ENCODE assay signal across 10 cellular contexts in genomic region chr6:105432797-105433196, GRCh38. TPM values are rescaled to one million over a fixed set of nuclear protein-coding genes. Genes with fewer than 3 reads are reported as not detected.
A peak's percentile ranks its signal among the peaks of the same experiment; 100 is the strongest.
DNase-seq lines count a peak whose midpoint lies in the region; ATAC-seq and TF ChIP-seq lines count a peak whose summit lies in the region.
"Had no signal": no experiment of that assay in that cellular context is flagged by ENCODE, and none has a peak within 500 bp of the region (broad histone marks: within the 10 kb centered on the region; RNA-seq: fewer than 3 reads in every experiment).

No MANE protein-coding gene starts in this region.

- ATAC-seq in HG02981 (IDR thresholded peaks at IDR 0.05; ENCODE audit: unreplicated experiment) (no peak), aorta (ENCODE audit: low FRiP score) (no peak), HG03460 (IDR thresholded peaks at IDR 0.05; ENCODE audit: unreplicated experiment) (no peak)
- ATAC-seq: WTC11 had no signal

- H3K36me3 ChIP-seq in osteoblast (ENCODE audit: insufficient read depth, low read length) (no peaks in the 10 kb centered on the region), aorta (ENCODE audit: control insufficient read depth in 1 of 2, insufficient read depth in 2 of 2, low read length in 1 of 2) (no peaks in the 10 kb centered on the region)

- no peak for TF ChIP-seq CTCF in osteoblast (IDR thresholded peaks at IDR 0.05; ENCODE audit: extremely low read depth, low read depth, low read length)

- DNase-seq in GM03348 (ENCODE audit: low spot score) (peak; percentile 69), NCI-H460 (ENCODE audit: extremely low read depth, low read depth) (peak; percentile 36), dedifferentiated amniotic fluid mesenchymal stem cell (ENCODE audit: extremely low spot score) (peak; percentile 90), osteoblast (ENCODE audit: insufficient read length, low spot score, missing footprints) (peak; percentile 48), NCI-H1694 treated with DMSO at 0.1 percent for 48 hours (lab: John Stamatoyannopoulos, UW) (no peak), aorta (no peak)
- DNase-seq: MV-4-11 had no signal

- no peak overlapping the region for H2AFZ ChIP-seq in osteoblast (ENCODE audit: low read length)

- H3K4me2 ChIP-seq in osteoblast (ENCODE audit: insufficient read depth, low read length): no peak overlapping the region

- no peaks in the 10 kb centered on the region for H4K20me1 ChIP-seq in osteoblast (ENCODE audit: insufficient read depth, low read length)

- no peak overlapping the region for H3K4me3 ChIP-seq in osteoblast (ENCODE audit: insufficient read depth, low read length)
- no peak overlapping the region for H3K4me3 ChIP-seq in aorta (ENCODE audit: low read length in 2 of 2)

- intact Hi-C loops in aorta (cut with DNase I): no loop called here

- peak overlapping the region; percentile 38 for H3K27ac ChIP-seq in osteoblast (ENCODE audit: low read depth, low read length)
- H3K27ac ChIP-seq in aorta (ENCODE audit: low read depth in 1 of 2, low read length in 2 of 2): no peak overlapping the region

- H3K79me2 ChIP-seq in osteoblast (ENCODE audit: insufficient read depth, low read length): no peaks in the 10 kb centered on the region

- H3K4me1 ChIP-seq in osteoblast (ENCODE audit: insufficient read depth, low read length) (peaks cover 37% of the 10 kb centered on the region), aorta (ENCODE audit: control insufficient read depth in 1 of 2, insufficient read depth in 2 of 2, low read length in 2 of 2) (no peaks in the 10 kb centered on the region)

- H3K9me3 ChIP-seq in osteoblast (ENCODE audit: low read depth, low read length): no peaks in the 10 kb centered on the region
- no peaks in the 10 kb centered on the region for H3K9me3 ChIP-seq in aorta (ENCODE audit: control insufficient read depth, low read length)

- 9 to 14% methylated on average over 3 of the region's 3 CpGs for WGBS in aorta, 2 donors

- H3K27me3 ChIP-seq in osteoblast (ENCODE audit: insufficient read depth, low read length) (no peaks in the 10 kb centered on the region), aorta (ENCODE audit: control insufficient read depth in 1 of 2, insufficient read depth in 2 of 2, low read length in 1 of 2) (peaks cover 0 to 2% of the 10 kb centered on the region in 2 donors)

RNA-seq across cellular contexts. Expression of gene PREP, which starts 29.9 kb away (rescaled TPM):
- 10.6 and 13.1 TPM in 2 replicates for total RNA-seq in NCI-H460 (2014; rRNA removed; shearing (Covaris generic))
- 12.2 and 15.3 TPM in 2 replicates for polyA plus RNA-seq in NCI-H460 (2014; cell fraction: nucleus; rRNA removed)
- 15.0 and 17.7 TPM in 2 replicates for total RNA-seq in osteoblast
- 10 to 100 TPM; 20.4 to 21.8 TPM for total RNA-seq in aorta
- polyA plus RNA-seq in aorta: 10 to 100 TPM; 14.1 to 17.4 TPM

Comparison
In these comparisons a context has a peak if more than half of its experiments do, and no peak if none do; other contexts are left out.
1. DNase-seq: peak in GM03348 (single experiment), NCI-H460 (single experiment), dedifferentiated amniotic fluid mesenchymal stem cell (single experiment) and osteoblast (single experiment); none in NCI-H1694 treated with DMSO at 0.1 percent for 48 hours (single experiment) and aorta (0 of 2).